In genomic region chr16:69087161-69087581, GRCh38 we compare ENCODE assay signal across 20 cellular contexts. TPM values are rescaled to one million over a fixed set of nuclear protein-coding genes. Genes with fewer than 3 reads are reported as not detected.
DNase-seq lines count a peak whose midpoint lies in the region; ATAC-seq and TF ChIP-seq lines count a peak whose summit lies in the region.
"Had no signal": no experiment of that assay in that cellular context is flagged by ENCODE, and none has a peak within 500 bp of the region (broad histone marks: within the 10 kb centered on the region; RNA-seq: fewer than 3 reads in every experiment).

No MANE protein-coding gene starts in this region.

- TF ChIP-seq CTCF in DND-41 (IDR thresholded peaks at IDR 0.05; ENCODE audit: borderline replicate concordance, extremely low read depth, low read length, poor library complexity, severe bottlenecking), result no peak
- TF ChIP-seq CTCF in prostate gland (IDR thresholded peaks at IDR 0.05), result no peak
- no peak for TF ChIP-seq CTCF in PC-3 (conservative IDR thresholded peaks at IDR 0.05; ENCODE audit: low read depth, low read length)

- H3K27ac ChIP-seq in DND-41 (ENCODE audit: low read length), result peak overlapping the region; percentile 48; the same call in 1 of the 2 replicates
- peak overlapping the region; percentile 63 to 82 for H3K27ac ChIP-seq in prostate gland
- H3K27ac ChIP-seq in PC-3 (ENCODE audit: low read length), result no peak overlapping the region
- H3K27ac ChIP-seq: gastrocnemius medialis, PC-9 had no signal

- peak; percentile 77; the same call in 2 of the 3 replicates for ATAC-seq in DND-41 (ENCODE audit: insufficient read depth, low read depth)
- ATAC-seq in PC-3, result no peak
- ATAC-seq in HG03175 (IDR thresholded peaks at IDR 0.05; ENCODE audit: unreplicated experiment), result no peak
- ATAC-seq: gastrocnemius medialis, HCT116, left cardiac atrium had no signal

- H3K36me3 Mint-ChIP-seq in dendritic cell treated with granulocyte-macrophage colony-stimulating factor and Interleukin-4, amounts not matched to agents 40 ng/mL and 50 ng/mL, for 4 days (ENCODE audit: low read depth), result peaks cover 28% of the 10 kb centered on the region

- no peaks in the 10 kb centered on the region for H3K9me3 Mint-ChIP-seq in dendritic cell treated with granulocyte-macrophage colony-stimulating factor and Interleukin-4, amounts not matched to agents 40 ng/mL and 50 ng/mL, for 4 days
- H3K9me3 Mint-ChIP-seq: IgD-negative memory B cell had no signal

- no peak overlapping the region for H2AFZ ChIP-seq in DND-41 (ENCODE audit: low read depth, low read length)
- H2AFZ ChIP-seq in PC-3 (ENCODE audit: low read length), result no peak overlapping the region
- H2AFZ ChIP-seq: PC-9 had no signal

- H3K4me3 Mint-ChIP-seq in dendritic cell treated with granulocyte-macrophage colony-stimulating factor and Interleukin-4, amounts not matched to agents 40 ng/mL and 50 ng/mL, for 4 days, result no peak overlapping the region
- H3K4me3 Mint-ChIP-seq: brain, IgD-negative memory B cell had no signal

- no peaks in the 10 kb centered on the region for H3F3A ChIP-seq in PC-3 (ENCODE audit: low read length, unreplicated experiment)

- no peak overlapping the region for H3K4me2 ChIP-seq in DND-41 (ENCODE audit: insufficient read depth, low read length)
- H3K4me2 ChIP-seq in PC-3 (ENCODE audit: low read length), result no peak overlapping the region
- H3K4me2 ChIP-seq: PC-9 had no signal

- no peak for TF ChIP-seq POLR2A in prostate gland (IDR thresholded peaks at IDR 0.05)

- H3K9me3 ChIP-seq in DND-41 (ENCODE audit: insufficient read depth, low read length, severe bottlenecking) (no peaks in the 10 kb centered on the region), prostate gland (no peaks in the 10 kb centered on the region), PC-3 (ENCODE audit: low read length) (no peaks in the 10 kb centered on the region)
- H3K9me3 ChIP-seq: gastrocnemius medialis had no signal

- H3K4me1 ChIP-seq in DND-41 (ENCODE audit: insufficient read depth, low read length) (peaks cover 7% of the 10 kb centered on the region), prostate gland (replicated peaks) (peaks cover 7% of the 10 kb centered on the region), PC-3 (ENCODE audit: insufficient read depth, low read length) (no peaks in the 10 kb centered on the region)
- H3K4me1 ChIP-seq: gastrocnemius medialis had no signal

- no peaks in the 10 kb centered on the region for H3K27me3 ChIP-seq in DND-41 (ENCODE audit: insufficient read depth, low read length, poor library complexity)
- no peaks in the 10 kb centered on the region for H3K27me3 ChIP-seq in prostate gland (replicated peaks; ENCODE audit: insufficient read depth)
- no peaks in the 10 kb centered on the region for H3K27me3 ChIP-seq in PC-3 (ENCODE audit: low read length)
- H3K27me3 ChIP-seq: gastrocnemius medialis had no signal

- POLR2A ChIA-PET in PC-3 (lab: Charles Lee; ENCODE audit: unreplicated experiment), result no interaction called here

- H4K20me1 ChIP-seq in DND-41 (ENCODE audit: insufficient read depth, low read length), result no peaks in the 10 kb centered on the region
- H4K20me1 ChIP-seq in PC-3 (ENCODE audit: low read length), result no peaks in the 10 kb centered on the region

- peaks cover 7% of the 10 kb centered on the region; the same call in 1 of the 2 replicates for H3K36me3 ChIP-seq in DND-41 (ENCODE audit: insufficient read depth, low read length)
- no peaks in the 10 kb centered on the region for H3K36me3 ChIP-seq in prostate gland
- H3K36me3 ChIP-seq in PC-3 (ENCODE audit: low read depth, low read length), result no peaks in the 10 kb centered on the region

- H3K4me3 ChIP-seq in DND-41 (ENCODE audit: low read depth in 1 of 2, low read length in 2 of 2), result no peak overlapping the region
- no peak overlapping the region for H3K4me3 ChIP-seq in prostate gland
- no peak overlapping the region for H3K4me3 ChIP-seq in PC-3 (ENCODE audit: low read length)
- H3K4me3 ChIP-seq: gastrocnemius medialis, PC-9 had no signal

- H3K9me2 ChIP-seq in PC-3 (replicated peaks; ENCODE audit: low read length), result no peaks in the 10 kb centered on the region

- 46% methylated on average over 3 of the region's 3 CpGs for WGBS in prostate gland

- intact Hi-C loops in dendritic cell treated with granulocyte-macrophage colony-stimulating factor and Interleukin-4, amounts not matched to agents 40 ng/mL and 50 ng/mL, for 4 days (cut with micrococcal nuclease), result no loop called here
- intact Hi-C loops in prostate gland (cut with DNase I) (no loop called here), PC-3 (cut with micrococcal nuclease) (no loop called here)

- peak overlapping the region; percentile 13 for H3K27ac Mint-ChIP-seq in dendritic cell treated with granulocyte-macrophage colony-stimulating factor and Interleukin-4, amounts not matched to agents 40 ng/mL and 50 ng/mL, for 4 days

- CTCF ChIA-PET in PC-3 (lab: Charles Lee), result no interaction called here

- H3K9ac ChIP-seq in DND-41 (ENCODE audit: low read depth, low read length), result no peak overlapping the region
- no peak overlapping the region for H3K9ac ChIP-seq in PC-3 (ENCODE audit: low read length)

- no peaks in the 10 kb centered on the region for H3K27me3 Mint-ChIP-seq in dendritic cell treated with granulocyte-macrophage colony-stimulating factor and Interleukin-4, amounts not matched to agents 40 ng/mL and 50 ng/mL, for 4 days
- H3K27me3 Mint-ChIP-seq: brain, IgD-negative memory B cell had no signal

- DNase-seq in DND-41, result peak; percentile 27
- DNase-seq in KBM-7, result peak; percentile 34
- DNase-seq in prostate gland (ENCODE audit: low spot score), result no peak
- DNase-seq in anterior cingulate cortex (lab: John Stamatoyannopoulos, UW), result no peak
- no peak for DNase-seq in PC-3
- DNase-seq: activated CD4-positive, alpha-beta T cell treated with anti-CD3 and anti-CD28 coated beads for 4 hours; activated CD8-positive, alpha-beta memory T cell treated with anti-CD3 and anti-CD28 coated beads, Interleukin-2, amount 50 U/mL, for 4 hours; gastrocnemius medialis; left cardiac atrium; NCI-H1105; NCI-H2107; NCI-H82; PC-9; stimulated activated naive CD4-positive, alpha-beta T cell; T-helper 9 cell had no signal

- H3K4me1 Mint-ChIP-seq in dendritic cell treated with granulocyte-macrophage colony-stimulating factor and Interleukin-4, amounts not matched to agents 40 ng/mL and 50 ng/mL, for 4 days (ENCODE audit: low read depth), result peaks cover 21% of the 10 kb centered on the region

- BruUV-seq in PC-3 (replicated peaks; lab: Mats Ljungman, UMichigan), result no TSS peak

- H3K79me2 ChIP-seq in DND-41 (ENCODE audit: insufficient read depth, low read length), result no peaks in the 10 kb centered on the region
- no peaks in the 10 kb centered on the region for H3K79me2 ChIP-seq in PC-3 (ENCODE audit: low read length)

- in situ Hi-C loops in KBM-7 (cut with MboI; ENCODE audit: low pct_unique_long_range_greater_than_20kb, low sequenced_read_pairs), result no loop called here

RNA-seq across cellular contexts. Expression of gene HAS3, which starts 18.3 kb away (rescaled TPM):
- total RNA-seq in prostate gland (1 to 10 TPM; 3.0 to 4.5 TPM), PC-3 (2014; rRNA removed) (92.5 and 153 TPM in 2 replicates)

RNA-seq across cellular contexts. Expression of gene CHTF8, which starts 45.2 kb away (rescaled TPM):
- total RNA-seq in prostate gland (100 to 1,000 TPM; 124 to 171 TPM), PC-3 (2014; rRNA removed) (45.9 and 54.7 TPM in 2 replicates)

RNA-seq across cellular contexts. Expression of gene UTP4, which starts 45.3 kb away (rescaled TPM):
- total RNA-seq in prostate gland (10 to 100 TPM; 18.4 to 51.0 TPM), PC-3 (2014; rRNA removed) (26.4 and 26.9 TPM in 2 replicates)

Comparison
In these comparisons a context has a peak if more than half of its experiments do, and no peak if none do; other contexts are left out.
1. DNase-seq: peak in DND-41 (single experiment) and KBM-7 (single experiment); none in prostate gland (single experiment), anterior cingulate cortex (0 of 58) and PC-3 (single experiment).
2. RNA of gene HAS3, which starts 18.3 kb away (total RNA-seq): 92.5 to 153 TPM in PC-3; 3.0 to 4.5 TPM in prostate gland; every median in the first group is over 10 times any median in the second.